ENCODE assay signal across 9 cellular contexts in the genomic region with DNA sequence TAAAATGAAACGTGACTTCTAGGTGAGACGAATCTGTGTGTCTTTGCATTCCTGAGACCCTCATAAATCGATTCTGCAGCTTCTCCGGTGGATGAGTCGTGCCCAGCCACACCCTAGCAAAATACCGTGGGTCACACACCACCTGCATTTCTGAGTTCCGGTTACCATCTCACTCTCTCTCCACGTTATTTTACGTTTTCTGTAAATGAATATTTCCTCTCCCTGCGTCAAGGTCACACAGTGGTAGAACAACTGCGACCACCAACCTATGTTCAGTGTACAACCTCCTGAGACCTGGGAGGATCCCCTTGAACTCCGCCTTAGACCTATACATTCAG. TPM values are rescaled to one million over a fixed set of nuclear protein-coding genes. Genes with fewer than 3 reads are reported as not detected.
DNase-seq lines count a peak whose midpoint lies in the region; ATAC-seq and TF ChIP-seq lines count a peak whose summit lies in the region.
"Had no signal": no experiment of that assay in that cellular context is flagged by ENCODE, and none has a peak within 500 bp of the region (broad histone marks: within the 10 kb centered on the region; RNA-seq: fewer than 3 reads in every experiment).

No MANE protein-coding gene starts in this region.

- TF ChIP-seq EP300 in ovary (IDR thresholded peaks at IDR 0.05) = no peak

- H3K9me3 ChIP-seq in DND-41 (ENCODE audit: insufficient read depth, low read length, severe bottlenecking) = no peaks in the 10 kb centered on the region
- no peaks in the 10 kb centered on the region for H3K9me3 ChIP-seq in MG63
- H3K9me3 ChIP-seq in endodermal cell (ENCODE audit: control insufficient read depth, low read length) = no peaks in the 10 kb centered on the region
- no peaks in the 10 kb centered on the region for H3K9me3 ChIP-seq in ovary

- no peak for ATAC-seq in DND-41 (ENCODE audit: insufficient read depth, low read depth)
- ATAC-seq in activated T-cell treated with anti-CD3 and anti-CD28 coated beads, Interleukin-2, amount 50 U/mL, for 4 hours = no peak
- no peak for ATAC-seq in stimulated activated memory B cell treated with anti-CD40 and anti-IgM and Interleukin-4, amounts not matched to agents 10 μg/mL and 1 μg/mL and 100 μg/mL, for 72 hours

- intact Hi-C loops in ovary (cut with DNase I) = loop anchor here in 2 of 4 donors (10.0 kb wide), 1 partner anchor 191 kb away; a partner anchor contains a TSS
- intact Hi-C loops in activated CD4-positive, alpha-beta T cell treated with anti-CD3 and anti-CD28 coated beads, Interleukin-2, amount 10 ng/mL, durations not matched to agents 24 days and 14 days (cut with micrococcal nuclease) = no loop called here

- DNase-seq in DND-41 = no peak
- DNase-seq in MG63 = no peak
- DNase-seq in endodermal cell = no peak
- DNase-seq in ovary = no peak
- no peak for DNase-seq in activated T-cell treated with anti-CD3 and anti-CD28 coated beads, Interleukin-2, amount 50 U/mL, for 4 hours
- DNase-seq in HPDE6-E6E7 (ENCODE audit: extremely low spot score) = no peak
- DNase-seq in activated CD4-positive, alpha-beta T cell treated with anti-CD3 and anti-CD28 coated beads, Interleukin-2, amount 10 ng/mL, durations not matched to agents 24 days and 14 days = no peak
- DNase-seq: NCI-H524 treated with DMSO at 0.1 percent for 48 hours had no signal

- H3K4me1 ChIP-seq in DND-41 (ENCODE audit: insufficient read depth, low read length) (peaks cover 40% of the 10 kb centered on the region), endodermal cell (ENCODE audit: control insufficient read depth, insufficient read depth, low read length) (peaks cover 3% of the 10 kb centered on the region), ovary (ENCODE audit: insufficient read depth) (peaks cover 6% of the 10 kb centered on the region)

- H3K27ac ChIP-seq in DND-41 (ENCODE audit: low read length) (peak overlapping the region; percentile 96), endodermal cell (ENCODE audit: low read depth, low read length) (no peak overlapping the region), ovary (peak overlapping the region; percentile 95 to 96)

- peaks cover 26% of the 10 kb centered on the region for H3K36me3 Mint-ChIP-seq in endodermal cell (ENCODE audit: low read depth)
- peaks cover 2% of the 10 kb centered on the region for H3K36me3 Mint-ChIP-seq in activated T-cell treated with anti-CD3 and anti-CD28 coated beads, Interleukin-2, amount 50 U/mL, for 4 hours (ENCODE audit: insufficient read depth)
- H3K36me3 Mint-ChIP-seq in stimulated activated memory B cell treated with anti-CD40 and anti-IgM and Interleukin-4, amounts not matched to agents 10 μg/mL and 1 μg/mL and 100 μg/mL, for 72 hours = peaks cover 4% of the 10 kb centered on the region
- peaks cover 21% of the 10 kb centered on the region for H3K36me3 Mint-ChIP-seq in activated CD4-positive, alpha-beta T cell treated with anti-CD3 and anti-CD28 coated beads, Interleukin-2, amount 10 ng/mL, durations not matched to agents 24 days and 14 days (ENCODE audit: low read depth)

- peaks cover 48% of the 10 kb centered on the region for H4K20me1 ChIP-seq in DND-41 (ENCODE audit: insufficient read depth, low read length)

- WGBS in endodermal cell (ENCODE audit: insufficient coverage in 1 of 2, insufficient read length in 1 of 2), 2 experiments = 3 to 4% methylated on average over 11 to 12 of the region's 12 CpGs
- 2 to 4% (median 3%) methylated on average over 12 of the region's 12 CpGs for WGBS in ovary, 3 donors

- H3K4me2 ChIP-seq in DND-41 (ENCODE audit: insufficient read depth, low read length) = peak overlapping the region; percentile 85

- H3K9ac ChIP-seq in DND-41 (ENCODE audit: low read depth, low read length) (peak overlapping the region; percentile 97), endodermal cell (ENCODE audit: extremely low read depth, low read length, poor library complexity, severe bottlenecking) (peak overlapping the region; percentile 93)

- TF ChIP-seq POLR2A in ovary (IDR thresholded peaks at IDR 0.05) = no peak

- TF ChIP-seq CTCF in DND-41 (IDR thresholded peaks at IDR 0.05; ENCODE audit: borderline replicate concordance, extremely low read depth, low read length, poor library complexity, severe bottlenecking) = no peak
- no peak for TF ChIP-seq CTCF in endodermal cell (conservative IDR thresholded peaks at IDR 0.05)
- no peak for TF ChIP-seq CTCF in ovary (IDR thresholded peaks at IDR 0.05)

- H3K36me3 ChIP-seq in DND-41 (ENCODE audit: insufficient read depth, low read length) (peaks cover 53% of the 10 kb centered on the region), MG63 (peaks cover 51% of the 10 kb centered on the region), endodermal cell (ENCODE audit: control insufficient read depth, insufficient read depth, low read length) (peaks cover 36% of the 10 kb centered on the region), ovary (no peaks in the 10 kb centered on the region)

- no peak overlapping the region for H3K4me3 Mint-ChIP-seq in endodermal cell
- no peak overlapping the region for H3K4me3 Mint-ChIP-seq in activated T-cell treated with anti-CD3 and anti-CD28 coated beads, Interleukin-2, amount 50 U/mL, for 4 hours
- H3K4me3 Mint-ChIP-seq in stimulated activated memory B cell treated with anti-CD40 and anti-IgM and Interleukin-4, amounts not matched to agents 10 μg/mL and 1 μg/mL and 100 μg/mL, for 72 hours = no peak overlapping the region
- no peak overlapping the region for H3K4me3 Mint-ChIP-seq in activated CD4-positive, alpha-beta T cell treated with anti-CD3 and anti-CD28 coated beads, Interleukin-2, amount 10 ng/mL, durations not matched to agents 24 days and 14 days

- H3K27me3 ChIP-seq in DND-41 (ENCODE audit: insufficient read depth, low read length, poor library complexity) (no peaks in the 10 kb centered on the region), MG63 (no peaks in the 10 kb centered on the region), endodermal cell (ENCODE audit: control insufficient read depth, insufficient read depth, low read length, poor library complexity, severe bottlenecking) (no peaks in the 10 kb centered on the region), ovary (no peaks in the 10 kb centered on the region)

- H3K4me3 ChIP-seq in DND-41 (ENCODE audit: low read depth in 1 of 2, low read length in 2 of 2) (peak overlapping the region; percentile 73 to 84; a peak in 3 of 4 replicates), MG63 (peak overlapping the region; percentile 90), endodermal cell (ENCODE audit: low read length) (peak overlapping the region; percentile 98), ovary (peak overlapping the region; percentile 84)

- H3K79me2 ChIP-seq in DND-41 (ENCODE audit: insufficient read depth, low read length) = peaks cover 66% of the 10 kb centered on the region

- no peaks in the 10 kb centered on the region for H3K9me3 Mint-ChIP-seq in endodermal cell
- H3K9me3 Mint-ChIP-seq in activated T-cell treated with anti-CD3 and anti-CD28 coated beads, Interleukin-2, amount 50 U/mL, for 4 hours = no peaks in the 10 kb centered on the region
- no peaks in the 10 kb centered on the region for H3K9me3 Mint-ChIP-seq in stimulated activated memory B cell treated with anti-CD40 and anti-IgM and Interleukin-4, amounts not matched to agents 10 μg/mL and 1 μg/mL and 100 μg/mL, for 72 hours
- H3K9me3 Mint-ChIP-seq in activated CD4-positive, alpha-beta T cell treated with anti-CD3 and anti-CD28 coated beads, Interleukin-2, amount 10 ng/mL, durations not matched to agents 24 days and 14 days = no peaks in the 10 kb centered on the region

- peaks cover 2% of the 10 kb centered on the region for H3K4me1 Mint-ChIP-seq in endodermal cell
- H3K4me1 Mint-ChIP-seq in activated T-cell treated with anti-CD3 and anti-CD28 coated beads, Interleukin-2, amount 50 U/mL, for 4 hours (ENCODE audit: low read depth) = peaks cover 18% of the 10 kb centered on the region
- peaks cover 14% of the 10 kb centered on the region for H3K4me1 Mint-ChIP-seq in stimulated activated memory B cell treated with anti-CD40 and anti-IgM and Interleukin-4, amounts not matched to agents 10 μg/mL and 1 μg/mL and 100 μg/mL, for 72 hours
- peaks cover 23% of the 10 kb centered on the region for H3K4me1 Mint-ChIP-seq in activated CD4-positive, alpha-beta T cell treated with anti-CD3 and anti-CD28 coated beads, Interleukin-2, amount 10 ng/mL, durations not matched to agents 24 days and 14 days

- peak overlapping the region; percentile 73; the same call in 1 of the 2 replicates for H2AFZ ChIP-seq in DND-41 (ENCODE audit: low read depth, low read length)

- peaks cover 2% of the 10 kb centered on the region for H3K27me3 Mint-ChIP-seq in endodermal cell (ENCODE audit: insufficient read depth)
- H3K27me3 Mint-ChIP-seq in activated T-cell treated with anti-CD3 and anti-CD28 coated beads, Interleukin-2, amount 50 U/mL, for 4 hours (ENCODE audit: low read depth) = no peaks in the 10 kb centered on the region
- no peaks in the 10 kb centered on the region for H3K27me3 Mint-ChIP-seq in stimulated activated memory B cell treated with anti-CD40 and anti-IgM and Interleukin-4, amounts not matched to agents 10 μg/mL and 1 μg/mL and 100 μg/mL, for 72 hours
- H3K27me3 Mint-ChIP-seq in activated CD4-positive, alpha-beta T cell treated with anti-CD3 and anti-CD28 coated beads, Interleukin-2, amount 10 ng/mL, durations not matched to agents 24 days and 14 days = no peaks in the 10 kb centered on the region

- H3K27ac Mint-ChIP-seq in endodermal cell = no peak overlapping the region
- H3K27ac Mint-ChIP-seq in stimulated activated memory B cell treated with anti-CD40 and anti-IgM and Interleukin-4, amounts not matched to agents 10 μg/mL and 1 μg/mL and 100 μg/mL, for 72 hours = no peak overlapping the region
- H3K27ac Mint-ChIP-seq in activated CD4-positive, alpha-beta T cell treated with anti-CD3 and anti-CD28 coated beads, Interleukin-2, amount 10 ng/mL, durations not matched to agents 24 days and 14 days = no peak overlapping the region

RNA-seq across cellular contexts. Expression of a gene that starts 1.1 kb away (rescaled TPM):
- total RNA-seq in MG63 (2014; rRNA removed; shearing (Covaris generic); ENCODE audit: low replicate concordance) = 92.2 and 125 TPM in 2 replicates
- total RNA-seq in endodermal cell (100 to 1,000 TPM; 162 to 193 TPM), ovary (100 to 1,000 TPM in 5 of 7 donors, 10 to 100 TPM in 2; 53.1 to 118 (median 107) TPM)
- 178 TPM for polyA plus RNA-seq in endodermal cell (2013, experiment 1 of 2)
- polyA plus RNA-seq in endodermal cell (2013, experiment 2 of 2) = 174 TPM
- 100 to 1,000 TPM in 1 of 2 donors, 10 to 100 TPM in 1; 51.5 to 144 TPM for polyA plus RNA-seq in ovary
- total RNA-seq in activated T-cell treated with anti-CD3 and anti-CD28 coated beads, Interleukin-2, amount 50 U/mL, for 4 hours = 10 to 100 TPM; 63.0 to 88.6 (median 78.1) TPM
- total RNA-seq in activated CD4-positive, alpha-beta T cell treated with anti-CD3 and anti-CD28 coated beads, Interleukin-2, amount 10 ng/mL, durations not matched to agents 24 days and 14 days = 138 and 141 TPM in 2 replicates
